ENCODE assay signal across 24 cellular contexts in the genomic region with DNA sequence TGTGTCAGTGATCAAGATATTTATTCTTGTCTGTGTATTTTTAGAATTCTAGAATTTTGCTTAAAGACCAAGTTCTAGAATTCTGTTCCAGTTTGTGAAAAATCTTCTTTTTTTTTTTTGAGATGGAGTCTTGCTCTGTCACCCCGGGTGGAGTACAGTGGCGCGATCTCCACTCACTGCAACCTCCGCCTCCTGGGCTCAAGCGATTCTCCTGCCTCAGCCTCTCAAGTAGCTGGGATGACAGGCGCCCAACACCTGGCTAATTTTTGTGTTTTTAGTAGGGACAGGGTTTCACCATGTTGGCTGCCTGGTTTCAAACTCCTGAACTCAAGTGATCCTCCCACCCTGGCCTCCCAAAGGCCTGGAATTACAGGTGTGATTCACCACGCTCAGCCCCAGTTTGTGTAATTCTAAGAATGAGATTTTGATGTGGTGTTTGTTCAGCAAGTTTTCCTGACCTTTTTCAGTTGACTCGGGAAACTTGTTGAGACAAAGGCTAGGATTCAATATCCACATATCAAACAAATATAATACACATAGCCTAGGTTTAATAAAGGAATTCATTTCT. TPM values are rescaled to one million over a fixed set of nuclear protein-coding genes. Genes with fewer than 3 reads are reported as not detected.
DNase-seq lines count a peak whose midpoint lies in the region; ATAC-seq and TF ChIP-seq lines count a peak whose summit lies in the region.
"Had no signal": no experiment of that assay in that cellular context is flagged by ENCODE, and none has a peak within 500 bp of the region (broad histone marks: within the 10 kb centered on the region; RNA-seq: fewer than 3 reads in every experiment).

No MANE protein-coding gene starts in this region.

- H3F3A ChIP-seq in OCI-LY1 (ENCODE audit: insufficient read depth, low read length), result peaks cover 5% of the 10 kb centered on the region; the same call in 1 of the 2 replicates

- no peak overlapping the region for H2AFZ ChIP-seq in OCI-LY1 (ENCODE audit: low read length)

- no peaks in the 10 kb centered on the region for H3K27me3 ChIP-seq in OCI-LY1 (ENCODE audit: insufficient read depth, low read length)
- H3K27me3 ChIP-seq: body of pancreas, transverse colon had no signal

- no peak for TF ChIP-seq CTCF in OCI-LY1 (IDR thresholded peaks at IDR 0.05; ENCODE audit: low read length)

- no peaks in the 10 kb centered on the region for H3K9me3 Mint-ChIP-seq in activated naive CD8-positive, alpha-beta T cell (ENCODE audit: low read depth)
- no peaks in the 10 kb centered on the region for H3K9me3 Mint-ChIP-seq in activated naive CD8-positive, alpha-beta T cell treated with anti-CD3 and anti-CD28 coated beads, Interleukin-2, amount 50 U/mL, for 24 hours
- no peaks in the 10 kb centered on the region for H3K9me3 Mint-ChIP-seq in naive thymus-derived CD8-positive, alpha-beta T cell
- H3K9me3 Mint-ChIP-seq: CD8-positive, alpha-beta memory T cell; natural killer cell treated with Interleukin-12 subunit alpha and Interleukin-12 subunit beta and Interleukin-15 and Interleukin-18, amount 100 ng/mL, for 72 hours had no signal

- H3K4me3 Mint-ChIP-seq in activated naive CD8-positive, alpha-beta T cell, result no peak overlapping the region
- H3K4me3 Mint-ChIP-seq in activated naive CD8-positive, alpha-beta T cell treated with anti-CD3 and anti-CD28 coated beads, Interleukin-2, amount 50 U/mL, for 24 hours, result no peak overlapping the region
- H3K4me3 Mint-ChIP-seq in naive thymus-derived CD8-positive, alpha-beta T cell, result no peak overlapping the region
- H3K4me3 Mint-ChIP-seq: B cell had no signal

- H3K27me3 Mint-ChIP-seq in activated naive CD8-positive, alpha-beta T cell, result no peaks in the 10 kb centered on the region
- no peaks in the 10 kb centered on the region for H3K27me3 Mint-ChIP-seq in activated naive CD8-positive, alpha-beta T cell treated with anti-CD3 and anti-CD28 coated beads, Interleukin-2, amount 50 U/mL, for 24 hours
- no peaks in the 10 kb centered on the region for H3K27me3 Mint-ChIP-seq in naive thymus-derived CD8-positive, alpha-beta T cell
- H3K27me3 Mint-ChIP-seq: B cell; CD8-positive, alpha-beta memory T cell; natural killer cell treated with Interleukin-12 subunit alpha and Interleukin-12 subunit beta and Interleukin-15 and Interleukin-18, amount 100 ng/mL, for 72 hours had no signal

- H3K36me3 Mint-ChIP-seq in activated naive CD8-positive, alpha-beta T cell, result no peaks in the 10 kb centered on the region
- H3K36me3 Mint-ChIP-seq in activated naive CD8-positive, alpha-beta T cell treated with anti-CD3 and anti-CD28 coated beads, Interleukin-2, amount 50 U/mL, for 24 hours (ENCODE audit: low read depth), result peaks cover 16% of the 10 kb centered on the region
- peaks cover 0 to 20% (median 0%) of the 10 kb centered on the region in 3 donors for H3K36me3 Mint-ChIP-seq in naive thymus-derived CD8-positive, alpha-beta T cell
- H3K36me3 Mint-ChIP-seq: natural killer cell treated with Interleukin-12 subunit alpha and Interleukin-12 subunit beta and Interleukin-15 and Interleukin-18, amount 100 ng/mL, for 72 hours had no signal

- peaks cover 45% of the 10 kb centered on the region for H3K4me1 Mint-ChIP-seq in activated naive CD8-positive, alpha-beta T cell (ENCODE audit: low read depth)
- H3K4me1 Mint-ChIP-seq in activated naive CD8-positive, alpha-beta T cell treated with anti-CD3 and anti-CD28 coated beads, Interleukin-2, amount 50 U/mL, for 24 hours, result peaks cover 55% of the 10 kb centered on the region
- peaks cover 15 to 54% (median 44%) of the 10 kb centered on the region in 4 donors for H3K4me1 Mint-ChIP-seq in naive thymus-derived CD8-positive, alpha-beta T cell

- POLR2A ChIA-PET in naive thymus-derived CD8-positive, alpha-beta T cell (lab: Charles Lee), result no interaction called here

- H3K4me1 ChIP-seq in OCI-LY1 (ENCODE audit: insufficient read depth, low read length, severe bottlenecking), result peaks cover 35% of the 10 kb centered on the region

- H3K36me3 ChIP-seq in OCI-LY1 (ENCODE audit: insufficient read depth, low read length), result peaks cover 6% of the 10 kb centered on the region; the same call in 1 of the 2 replicates
- H3K36me3 ChIP-seq: transverse colon had no signal

- H3K79me2 ChIP-seq in OCI-LY1 (ENCODE audit: insufficient read depth, low read length), result peaks cover 83% of the 10 kb centered on the region

- no peaks in the 10 kb centered on the region for H3K9me2 ChIP-seq in OCI-LY1 (ENCODE audit: low read depth, low read length)

- H4K20me1 ChIP-seq in OCI-LY1 (ENCODE audit: insufficient read depth, low read length), result 0 out of 2 replicates have a peak, but pooled peaks cover 4% of the 10 kb centered on the region

- no peak for ATAC-seq in activated naive CD8-positive, alpha-beta T cell treated with anti-CD3 and anti-CD28 coated beads, Interleukin-2, amount 50 U/mL, for 24 hours
- no peak for ATAC-seq in GM21447 (IDR thresholded peaks at IDR 0.05; ENCODE audit: unreplicated experiment)
- no peak for ATAC-seq in naive thymus-derived CD8-positive, alpha-beta T cell
- ATAC-seq in HG03442 (IDR thresholded peaks at IDR 0.05; ENCODE audit: unreplicated experiment), result no peak
- ATAC-seq: body of pancreas; HCT116; natural killer cell treated with Interleukin-12 subunit alpha and Interleukin-12 subunit beta and Interleukin-15 and Interleukin-18, amount 100 ng/mL, for 72 hours had no signal

- no peak overlapping the region for H3K9ac ChIP-seq in OCI-LY1 (ENCODE audit: low read length)
- H3K9ac ChIP-seq: KMS-11 had no signal

- DNase-seq in activated naive CD8-positive, alpha-beta T cell treated with anti-CD3 and anti-CD28 coated beads, Interleukin-2, amount 50 U/mL, for 24 hours, result no peak
- no peak for DNase-seq in epithelial cell of prostate (ENCODE audit: low read depth, low spot score)
- DNase-seq in renal cortical epithelial cell (ENCODE audit: low read depth), result peak; percentile 29
- DNase-seq in naive thymus-derived CD8-positive, alpha-beta T cell, result no peak
- DNase-seq: activated CD4-positive, alpha-beta T cell treated with anti-CD3 and anti-CD28 coated beads, Interleukin-2, amount 50 U/mL, for 48 hours; activated CD4-positive, CD25-positive, alpha-beta regulatory T cell; activated CD8-positive, alpha-beta memory T cell treated with anti-CD3 and anti-CD28 coated beads, Interleukin-2, amount 50 U/mL, for 48 hours; activated effector memory CD4-positive, alpha-beta T cell treated with anti-CD3 and anti-CD28 coated beads, Interleukin-2, amount 50 U/mL, for 16 hours; body of pancreas; CD8-positive, alpha-beta memory T cell; kidney; NCI-H1694; NCI-H510A treated with DMSO at 0.1 percent for 48 hours; stimulated activated CD4-positive, alpha-beta T cell treated with anti-CD3 and anti-CD28 coated beads, Interleukin-2, amount 100 ng/mL, for 48 hours; transverse colon had no signal

- no peak overlapping the region for H3K27ac ChIP-seq in OCI-LY1 (ENCODE audit: low read depth, low read length, poor library complexity, severe bottlenecking)
- H3K27ac ChIP-seq in epithelial cell of prostate, result peak overlapping the region; percentile 14
- H3K27ac ChIP-seq: body of pancreas, KMS-11, transverse colon had no signal

- no peaks in the 10 kb centered on the region for H3K9me3 ChIP-seq in OCI-LY1 (ENCODE audit: low read length)
- H3K9me3 ChIP-seq: body of pancreas, transverse colon had no signal

- H3K4me2 ChIP-seq in OCI-LY1 (ENCODE audit: low read length), result peak overlapping the region; percentile 10; the same call in 1 of the 2 replicates
- H3K4me2 ChIP-seq: KMS-11 had no signal

- H3K27ac Mint-ChIP-seq in activated naive CD8-positive, alpha-beta T cell, result peak overlapping the region; percentile 28
- H3K27ac Mint-ChIP-seq in activated naive CD8-positive, alpha-beta T cell treated with anti-CD3 and anti-CD28 coated beads, Interleukin-2, amount 50 U/mL, for 24 hours, result no peak overlapping the region
- H3K27ac Mint-ChIP-seq in naive thymus-derived CD8-positive, alpha-beta T cell, result peak overlapping the region in 4 of 10 donors; percentile 19 to 52 (median 40)
- H3K27ac Mint-ChIP-seq: B cell; natural killer cell treated with Interleukin-12 subunit alpha and Interleukin-12 subunit beta and Interleukin-15 and Interleukin-18, amount 100 ng/mL, for 72 hours had no signal

- H3K4me3 ChIP-seq in OCI-LY1 (ENCODE audit: low read depth, low read length, poor library complexity, severe bottlenecking), result no peak overlapping the region
- H3K4me3 ChIP-seq: body of pancreas, transverse colon had no signal

RNA-seq across cellular contexts. Expression of gene EIF5B, which starts 3.6 kb away (rescaled TPM):
- 27.8 and 118 TPM in 2 replicates for total RNA-seq in renal cortical epithelial cell
- total RNA-seq in naive thymus-derived CD8-positive, alpha-beta T cell, result 10 to 100 TPM; 46.7 to 47.9 TPM
- polyA plus RNA-seq in naive thymus-derived CD8-positive, alpha-beta T cell, result 10 to 100 TPM in 1 of 3 donors, 1 to 10 TPM in 2; 3.0 to 12.6 (median 5.9) TPM

RNA-seq across cellular contexts. Expression of gene TXNDC9, which starts 4.6 kb away (rescaled TPM):
- 114 and 179 TPM in 2 replicates for total RNA-seq in renal cortical epithelial cell
- total RNA-seq in naive thymus-derived CD8-positive, alpha-beta T cell, result 10 to 100 TPM; 29.0 to 29.1 TPM
- 10 to 100 TPM; 44.3 to 53.4 (median 47.6) TPM for polyA plus RNA-seq in naive thymus-derived CD8-positive, alpha-beta T cell

RNA-seq across cellular contexts. Expression of gene LYG1, which starts 39.8 kb away (rescaled TPM):
- total RNA-seq in renal cortical epithelial cell, result 0.70 TPM in 1 of 2 replicates, not detected in the other
- 1 to 10 TPM; 3.8 to 4.5 TPM for total RNA-seq in naive thymus-derived CD8-positive, alpha-beta T cell
- under 1 TPM in 1 of 3 donors, not detected in 2; 0.49 TPM for polyA plus RNA-seq in naive thymus-derived CD8-positive, alpha-beta T cell
- total RNA-seq: glomerular endothelial cell had no signal
- polyA plus RNA-seq: CD8-positive, alpha-beta memory T cell had no signal
